Comparison of ENCODE assay signal across 4 cellular contexts in the genomic region with DNA sequence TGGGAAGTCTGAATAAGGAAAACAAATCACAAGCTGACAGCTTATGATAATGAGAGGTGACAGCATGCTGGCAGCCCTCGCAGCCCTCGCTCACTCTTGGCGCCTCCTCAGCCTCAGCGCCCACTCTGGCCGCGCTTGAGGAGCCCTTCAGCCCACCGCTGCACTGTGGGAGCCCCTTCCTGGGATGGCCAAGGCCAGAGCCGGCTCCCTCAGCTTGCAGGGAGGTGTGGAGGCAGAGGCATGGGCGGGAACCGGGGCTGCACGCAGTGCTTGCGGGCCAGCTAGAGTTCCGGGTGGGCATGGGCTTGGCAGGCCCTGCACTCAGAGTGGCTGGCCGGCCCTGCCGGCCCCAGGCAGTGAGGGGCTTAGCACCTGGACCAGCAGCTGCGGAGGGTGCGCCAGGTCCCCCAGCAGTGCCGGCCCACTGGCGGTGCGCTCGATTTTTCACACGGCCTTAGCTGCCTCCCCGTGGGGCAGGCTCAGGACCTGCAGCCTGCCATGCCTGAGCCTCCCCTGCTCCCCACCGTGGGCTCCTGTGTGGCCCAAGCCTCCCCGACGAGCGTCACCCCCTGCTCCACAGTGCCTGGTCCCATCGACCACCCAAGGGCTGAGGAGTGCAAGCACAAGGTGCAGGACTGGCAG. TPM values are rescaled to one million over a fixed set of nuclear protein-coding genes. Genes with fewer than 3 reads are reported as not detected.
"Had no signal": no experiment of that assay in that cellular context is flagged by ENCODE, and none has a peak within 500 bp of the region (broad histone marks: within the 10 kb centered on the region; RNA-seq: fewer than 3 reads in every experiment).

No MANE protein-coding gene starts in this region.

RNA-seq across cellular contexts. Expression of gene USP26, which starts 52.6 kb away (rescaled TPM):
- total RNA-seq: LHCN-M2, M059J, MCF 10A, NCI-H460 had no signal
